In the genomic region with DNA sequence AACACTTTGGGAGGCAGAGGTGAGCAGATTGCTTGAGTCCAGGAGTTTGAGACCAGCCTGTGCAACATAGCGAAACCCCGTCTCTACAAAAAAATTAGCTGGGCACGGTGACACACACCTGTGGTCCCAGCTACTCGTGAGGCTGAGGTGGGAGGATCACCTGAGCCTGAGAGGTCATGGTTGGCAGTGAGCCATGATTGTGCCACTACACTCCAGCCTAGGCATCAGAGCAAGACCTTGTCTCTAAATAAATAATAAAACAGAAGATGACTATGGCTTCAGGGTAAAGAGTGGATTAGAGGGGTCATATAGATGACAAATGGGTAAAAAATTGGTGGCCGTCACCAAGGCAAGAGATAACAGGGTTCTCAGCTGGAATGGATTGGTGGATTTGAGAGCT, we compare ENCODE assay signal across 28 cellular contexts. TPM values are rescaled to one million over a fixed set of nuclear protein-coding genes. Genes with fewer than 3 reads are reported as not detected.
DNase-seq lines count a peak whose midpoint lies in the region; ATAC-seq, FAIRE-seq and TF ChIP-seq lines count a peak whose summit lies in the region.
"Had no signal": no experiment of that assay in that cellular context is flagged by ENCODE, and none has a peak within 500 bp of the region (broad histone marks: within the 10 kb centered on the region; RNA-seq: fewer than 3 reads in every experiment).

No MANE protein-coding gene starts in this region.

- DNase-seq in activated T-cell treated with anti-CD3 and anti-CD28 coated beads, Interleukin-2, amount 50 U/mL, for 72 hours, result no peak
- no peak for DNase-seq in activated T-cell treated with anti-CD3 and anti-CD28 coated beads, Interleukin-2, amount 50 U/mL, for 1 hour
- no peak for DNase-seq in WTC11 (ENCODE audit: low spot score)
- DNase-seq in H1 (ENCODE audit: low read depth in 1 of 2, low spot score in 2 of 2), result no peak
- no peak for DNase-seq in stimulated activated naive B cell treated with anti-CD40 and anti-IgM and Interleukin-4, amounts not matched to agents 10 μg/mL and 1 μg/mL and 100 μg/mL, for 72 hours
- no peak for DNase-seq in SW480 (ENCODE audit: low spot score)
- DNase-seq: ACHN; activated CD4-positive, alpha-beta T cell treated with anti-CD3 and anti-CD28 coated beads, Interleukin-2, amount 10 ng/mL, durations not matched to agents 24 days and 14 days; activated naive CD4-positive, alpha-beta T cell treated with Interleukin-2 at 50 U/mL for 16 hours; central memory CD4-positive, alpha-beta T cell; head of caudate nucleus; KBM-7; left cardiac atrium; NCI-H510A treated with DMSO at 0.1 percent for 48 hours; ovary had no signal

- H3K4ac ChIP-seq in H1 (replicated peaks; ENCODE audit: insufficient read length, low read depth, low read length), result no peak overlapping the region

- H3K27ac ChIP-seq in H1 (ENCODE audit: low read depth, low read length), result no peak overlapping the region
- H3K27ac ChIP-seq: BLaER1, ovary, right atrium auricular region, RWPE1, SK-N-MC had no signal

- no peaks in the 10 kb centered on the region; the same call in 1 of the 2 replicates for H3K23me2 ChIP-seq in H1 (ENCODE audit: low read depth, low read length)

- H3K9me3 Mint-ChIP-seq in activated T-cell treated with anti-CD3 and anti-CD28 coated beads, Interleukin-2, amount 50 U/mL, for 72 hours, result no peaks in the 10 kb centered on the region
- H3K9me3 Mint-ChIP-seq in WTC11, result no peaks in the 10 kb centered on the region
- H3K9me3 Mint-ChIP-seq in stimulated activated naive B cell treated with anti-CD40 and anti-IgM and Interleukin-4, amounts not matched to agents 10 μg/mL and 1 μg/mL and 100 μg/mL, for 72 hours, result peaks cover 0 to 5% of the 10 kb centered on the region in 2 donors
- H3K9me3 Mint-ChIP-seq: activated CD4-positive, alpha-beta T cell treated with anti-CD3 and anti-CD28 coated beads, Interleukin-2, amount 10 ng/mL, durations not matched to agents 24 days and 14 days; nephron had no signal

- H3K56ac ChIP-seq in H1 (replicated peaks; ENCODE audit: insufficient read length, low read depth, low read length), result no peak overlapping the region

- peaks cover 5 to 14% of the 10 kb centered on the region in 2 donors for H3K36me3 Mint-ChIP-seq in activated T-cell treated with anti-CD3 and anti-CD28 coated beads, Interleukin-2, amount 50 U/mL, for 72 hours (ENCODE audit: insufficient read depth in 2 of 2)
- H3K36me3 Mint-ChIP-seq in WTC11, result peaks cover 19% of the 10 kb centered on the region
- peaks cover 25 to 45% of the 10 kb centered on the region in 2 donors for H3K36me3 Mint-ChIP-seq in stimulated activated naive B cell treated with anti-CD40 and anti-IgM and Interleukin-4, amounts not matched to agents 10 μg/mL and 1 μg/mL and 100 μg/mL, for 72 hours

- H3K4me1 Mint-ChIP-seq in activated T-cell treated with anti-CD3 and anti-CD28 coated beads, Interleukin-2, amount 50 U/mL, for 72 hours (ENCODE audit: low read depth), result peaks cover 64% of the 10 kb centered on the region
- H3K4me1 Mint-ChIP-seq in WTC11, result peaks cover 31% of the 10 kb centered on the region
- peaks cover 50 to 65% of the 10 kb centered on the region in 2 donors for H3K4me1 Mint-ChIP-seq in stimulated activated naive B cell treated with anti-CD40 and anti-IgM and Interleukin-4, amounts not matched to agents 10 μg/mL and 1 μg/mL and 100 μg/mL, for 72 hours

- no peaks in the 10 kb centered on the region for H3K9me3 ChIP-seq in H1 (ENCODE audit: insufficient read depth in 2 of 2, low read depth in 1 of 2, low read length in 1 of 2)
- H3K9me3 ChIP-seq: BLaER1, HAP-1, ovary, right atrium auricular region had no signal

- no peaks in the 10 kb centered on the region for H3K27me3 Mint-ChIP-seq in activated T-cell treated with anti-CD3 and anti-CD28 coated beads, Interleukin-2, amount 50 U/mL, for 72 hours (ENCODE audit: low read depth)
- H3K27me3 Mint-ChIP-seq in WTC11 (ENCODE audit: low read depth), result no peaks in the 10 kb centered on the region
- no peaks in the 10 kb centered on the region for H3K27me3 Mint-ChIP-seq in stimulated activated naive B cell treated with anti-CD40 and anti-IgM and Interleukin-4, amounts not matched to agents 10 μg/mL and 1 μg/mL and 100 μg/mL, for 72 hours
- H3K27me3 Mint-ChIP-seq: activated CD4-positive, alpha-beta T cell treated with anti-CD3 and anti-CD28 coated beads, Interleukin-2, amount 10 ng/mL, durations not matched to agents 24 days and 14 days had no signal

- no peak for TF ChIP-seq RAD21 in H1 (IDR thresholded peaks at IDR 0.05 in 1 of 2, conservative IDR thresholded peaks at IDR 0.05 in 1 of 2; ENCODE audit: low read depth in 2 of 2, low read length in 2 of 2)

- POLR2A ChIA-PET in WTC11 (lab: Charles Lee), result no interaction called here
- POLR2A ChIA-PET in H1 (lab: Charles Lee; ENCODE audit: partially characterized antibody), result interaction anchor here (1.0 to 33.7 kb wide), 2 partner anchors 9 to 24 kb away, joined by 3 to 771 read pairs; a partner anchor contains a TSS

- CTCF ChIA-PET in WTC11 (lab: Charles Lee) (interaction anchor here (1.4 kb wide), 1 partner anchor 9 kb away, joined by 5 read pairs; no protein-coding TSS in a partner anchor), H1 (lab: Charles Lee; ENCODE audit: partially characterized antibody) (interaction anchor here (0.7 to 1.7 kb wide), 4 partner anchors 9 to 793 kb away, joined by 3 to 10 read pairs (median 3); a partner anchor contains a TSS)

- no peak overlapping the region for H3K18ac ChIP-seq in H1 (ENCODE audit: extremely low read depth, low read length)

- H3K14ac ChIP-seq in H1 (ENCODE audit: insufficient read length), result no peak overlapping the region

- H4K5ac ChIP-seq in H1 (ENCODE audit: insufficient read length, low read depth, low read length), result no peak overlapping the region

- H4K91ac ChIP-seq in H1 (replicated peaks; ENCODE audit: insufficient read length, low read length), result no peak overlapping the region

- 0 out of 2 replicates have a peak overlapping the region, but pooled peaks have one; percentile 50 for H2BK12ac ChIP-seq in H1 (ENCODE audit: low read depth, low read length)

- no peak overlapping the region for H2AFZ ChIP-seq in H1 (ENCODE audit: low read length)

- 0 out of 2 replicates have a peak overlapping the region, but pooled peaks have one; percentile 37 for H2BK5ac ChIP-seq in H1 (ENCODE audit: low read depth, low read length)

- H4K20me1 ChIP-seq in H1 (replicated peaks in 1 of 2; ENCODE audit: control insufficient read depth in 1 of 2, insufficient read depth in 2 of 2, low read length in 2 of 2), result peaks cover 7 to 24% of the 10 kb centered on the region in 2 experiments

- no peak overlapping the region for H2AK5ac ChIP-seq in H1 (ENCODE audit: low read depth, low read length)

- no peak for TF ChIP-seq POLR2A in H1 (IDR thresholded peaks at IDR 0.05; ENCODE audit: control extremely low read depth in 1 of 2, low read depth in 2 of 2, low read length in 2 of 2)

- no peak overlapping the region for H3K4me3 ChIP-seq in H1 (ENCODE audit: extremely low read depth in 1 of 4, insufficient read depth in 2 of 4, low read depth in 3 of 4, low read length in 4 of 4)
- H3K4me3 ChIP-seq: BLaER1, HAP-1, ovary, right atrium auricular region, SK-N-MC had no signal

- no peaks in the 10 kb centered on the region for H3K27me3 ChIP-seq in H1 (replicated peaks in 1 of 4; ENCODE audit: control insufficient read depth in 3 of 4, extremely low read depth in 1 of 4, insufficient read depth in 3 of 4, low read length in 3 of 4)
- H3K27me3 ChIP-seq: BLaER1, ovary, right atrium auricular region had no signal

- no peak overlapping the region for H2BK120ac ChIP-seq in H1 (replicated peaks; ENCODE audit: low read depth, low read length)

- no peak overlapping the region for H3K23ac ChIP-seq in H1 (ENCODE audit: insufficient read length)

- no peak overlapping the region for H4K8ac ChIP-seq in H1 (ENCODE audit: extremely low read depth, insufficient read depth, low read length)

- peaks cover 3 to 6% (median 5%) of the 10 kb centered on the region in 4 experiments; a peak in 6 of 7 replicates for H3K4me1 ChIP-seq in H1 (replicated peaks in 1 of 4; ENCODE audit: control insufficient read depth in 3 of 4, insufficient read depth in 4 of 4, low read length in 3 of 4)

- H3K27ac Mint-ChIP-seq in activated T-cell treated with anti-CD3 and anti-CD28 coated beads, Interleukin-2, amount 50 U/mL, for 72 hours, result peak overlapping the region; percentile 68
- peak overlapping the region; percentile 55; the same call in 1 of the 2 replicates for H3K27ac Mint-ChIP-seq in WTC11
- H3K27ac Mint-ChIP-seq in stimulated activated naive B cell treated with anti-CD40 and anti-IgM and Interleukin-4, amounts not matched to agents 10 μg/mL and 1 μg/mL and 100 μg/mL, for 72 hours, result peak overlapping the region; percentile 89

- no peak overlapping the region; a peak in 1 of 4 replicates for H3K4me2 ChIP-seq in H1 (ENCODE audit: insufficient read depth in 1 of 2, low read depth in 2 of 2, low read length in 2 of 2)

- no peak for ATAC-seq in activated T-cell treated with anti-CD3 and anti-CD28 coated beads, Interleukin-2, amount 50 U/mL, for 72 hours (replicated peaks in 1 of 2)
- ATAC-seq in WTC11 (no peak), HG02678 (IDR thresholded peaks at IDR 0.05; ENCODE audit: unreplicated experiment) (no peak), HG03196 (IDR thresholded peaks at IDR 0.05; ENCODE audit: unreplicated experiment) (no peak)
- ATAC-seq in stimulated activated naive B cell treated with anti-CD40 and anti-IgM and Interleukin-4, amounts not matched to agents 10 μg/mL and 1 μg/mL and 100 μg/mL, for 72 hours (replicated peaks), result no peak
- ATAC-seq: left cardiac atrium had no signal

- peak overlapping the region; percentile 1 to 7 for H3K4me3 Mint-ChIP-seq in activated T-cell treated with anti-CD3 and anti-CD28 coated beads, Interleukin-2, amount 50 U/mL, for 72 hours
- H3K4me3 Mint-ChIP-seq in WTC11, result no peak overlapping the region
- H3K4me3 Mint-ChIP-seq in stimulated activated naive B cell treated with anti-CD40 and anti-IgM and Interleukin-4, amounts not matched to agents 10 μg/mL and 1 μg/mL and 100 μg/mL, for 72 hours, result peak overlapping the region; percentile 1 to 40

- H3K79me2 ChIP-seq in H1 (ENCODE audit: control insufficient read depth in 1 of 2, insufficient read depth in 2 of 2, low read length in 2 of 2), result peaks cover 30 to 70% of the 10 kb centered on the region in 2 experiments

- peaks cover 3 to 24% (median 14%) of the 10 kb centered on the region in 4 experiments; a peak in 7 of 8 replicates for H3K36me3 ChIP-seq in H1 (ENCODE audit: control insufficient read depth in 2 of 4, insufficient read depth in 4 of 4, low read length in 3 of 4)
- H3K36me3 ChIP-seq: ovary had no signal

- H3K79me1 ChIP-seq in H1 (ENCODE audit: low read depth, low read length), result peaks cover 22% of the 10 kb centered on the region

- TF ChIP-seq CTCF in WTC11 (IDR thresholded peaks at IDR 0.05) (no peak), H1 (IDR thresholded peaks at IDR 0.05; ENCODE audit: control extremely low read depth in 1 of 3, insufficient read depth in 1 of 3, low read depth in 1 of 3, low read length in 3 of 3) (no peak)

- 69% methylated on average over 5 of the region's 5 CpGs; no CpG with 5 or more reads in 1 of the 2 experiments for WGBS in H1 (ENCODE audit: extremely low coverage in 1 of 2, insufficient coverage in 1 of 2, insufficient read length in 1 of 2, insufficient replicate concordance in 2 of 2, low coverage in 1 of 2, low lambda C conversion rate in 2 of 2, missing lambda C conversion rate in 1 of 2), 2 experiments

- H2BK20ac ChIP-seq in H1 (ENCODE audit: low read length), result no peak overlapping the region

- FAIRE-seq in H1 (lab: Jason Lieb, UNC), result no peak
- FAIRE-seq: astrocyte, G401.6, urothelium cell line had no signal

- TF ChIP-seq EP300 in H1 (IDR thresholded peaks at IDR 0.05; ENCODE audit: borderline replicate concordance in 1 of 2, low read depth in 2 of 2, low read length in 2 of 2), result no peak

- no peak overlapping the region for H2BK15ac ChIP-seq in H1 (ENCODE audit: low read length)

- no peak overlapping the region for H3K9ac ChIP-seq in H1 (replicated peaks in 1 of 4; ENCODE audit: extremely low read depth in 1 of 4, low read depth in 3 of 4, low read length in 3 of 4)

RNA-seq across cellular contexts. Expression of a gene that starts 3.2 kb away (rescaled TPM):
- total RNA-seq in activated T-cell treated with anti-CD3 and anti-CD28 coated beads, Interleukin-2, amount 50 U/mL, for 72 hours, result 10 to 100 TPM; 37.5 to 39.7 TPM
- 34.9 to 37.3 TPM (median 36.7 TPM) in 3 replicates for total RNA-seq in WTC11 (2021)
- total RNA-seq in H1 (2021; fragmentation: NEBNext Ultra II Directional; extraction: Animal tissue kit (Norgen Biotek cat#: 25700)), result 37.3 and 41.2 TPM in 2 replicates
- 45.8 and 49.9 TPM in 2 replicates for polyA plus RNA-seq in H1 (2011; rRNA removed)
- polyA plus RNA-seq in H1 (2011; cell fraction: cytosol; rRNA removed), result 47.5 TPM
- 61.3 TPM for polyA plus RNA-seq in H1 (2011; cell fraction: nucleus; rRNA removed)
- polyA plus RNA-seq in H1 (2012, experiment 1 of 2), result 39.7 to 42.3 TPM (median 40.9 TPM) in 4 replicates
- 52.9 TPM for polyA plus RNA-seq in H1 (2012, experiment 2 of 2)
- 30.1 TPM for polyA plus RNA-seq in H1 (2013, experiment 1 of 2)
- polyA plus RNA-seq in H1 (2013, experiment 2 of 2), result 28.8 TPM
- polyA minus RNA-seq in H1 (2011; rRNA and poly(A)+ RNA removed), result 54.0 and 57.1 TPM in 2 replicates
- polyA minus RNA-seq in H1 (2011; cell fraction: cytosol; rRNA and poly(A)+ RNA removed), result 33.5 TPM
- 26.5 TPM for polyA minus RNA-seq in H1 (2011; cell fraction: nucleus; rRNA and poly(A)+ RNA removed)

RNA-seq across cellular contexts. Expression of a gene that starts 20.2 kb away (rescaled TPM):
- total RNA-seq in activated T-cell treated with anti-CD3 and anti-CD28 coated beads, Interleukin-2, amount 50 U/mL, for 72 hours, result 1,000 to 10,000 TPM; 2,329 to 2,816 TPM
- total RNA-seq in WTC11 (2021), result 2,455 to 2,509 TPM (median 2,505 TPM) in 3 replicates
- 2,661 and 2,701 TPM in 2 replicates for total RNA-seq in H1 (2021; fragmentation: NEBNext Ultra II Directional; extraction: Animal tissue kit (Norgen Biotek cat#: 25700))
- 6,179 and 7,468 TPM in 2 replicates for polyA plus RNA-seq in H1 (2011; rRNA removed)
- 5,894 TPM for polyA plus RNA-seq in H1 (2011; cell fraction: cytosol; rRNA removed)
- polyA plus RNA-seq in H1 (2011; cell fraction: nucleus; rRNA removed), result 4,842 TPM
- 3,669 to 3,863 TPM (median 3,701 TPM) in 4 replicates for polyA plus RNA-seq in H1 (2012, experiment 1 of 2)
- polyA plus RNA-seq in H1 (2012, experiment 2 of 2), result 4,373 TPM
- 2,392 TPM for polyA plus RNA-seq in H1 (2013, experiment 1 of 2)
- polyA plus RNA-seq in H1 (2013, experiment 2 of 2), result 2,410 TPM
- polyA minus RNA-seq in H1 (2011; rRNA and poly(A)+ RNA removed), result 2,760 and 3,109 TPM in 2 replicates
- 967 TPM for polyA minus RNA-seq in H1 (2011; cell fraction: cytosol; rRNA and poly(A)+ RNA removed)
- polyA minus RNA-seq in H1 (2011; cell fraction: nucleus; rRNA and poly(A)+ RNA removed), result 1,051 TPM

RNA-seq across cellular contexts. Expression of a gene that starts 56.8 kb away (rescaled TPM):
- 1 to 10 TPM; 1.2 to 1.7 TPM for total RNA-seq in activated T-cell treated with anti-CD3 and anti-CD28 coated beads, Interleukin-2, amount 50 U/mL, for 72 hours
- total RNA-seq in WTC11 (2021), result 0.33 TPM in 1 of 3 replicates, not detected in the others
- total RNA-seq in H1 (2021; fragmentation: NEBNext Ultra II Directional; extraction: Animal tissue kit (Norgen Biotek cat#: 25700)), result not detected in 2 replicates
- polyA plus RNA-seq in H1 (2011; rRNA removed), result 0.33 and 0.35 TPM in 2 replicates
- polyA plus RNA-seq in H1 (2011; cell fraction: cytosol; rRNA removed), result 0.12 TPM
- 0.56 TPM for polyA plus RNA-seq in H1 (2011; cell fraction: nucleus; rRNA removed)
- 0.18 to 0.56 TPM (median 0.33 TPM) in 4 replicates for polyA plus RNA-seq in H1 (2012, experiment 1 of 2)
- polyA plus RNA-seq in H1 (2012, experiment 2 of 2), result not detected
- 0.16 TPM for polyA plus RNA-seq in H1 (2013, experiment 1 of 2)
- 0.20 TPM for polyA plus RNA-seq in H1 (2013, experiment 2 of 2)
- polyA minus RNA-seq in H1 (2011; rRNA and poly(A)+ RNA removed), result 1.5 TPM in 2 replicates
- not detected for polyA minus RNA-seq in H1 (2011; cell fraction: cytosol; rRNA and poly(A)+ RNA removed)
- polyA minus RNA-seq in H1 (2011; cell fraction: nucleus; rRNA and poly(A)+ RNA removed), result 0.70 TPM
- total RNA-seq: astrocyte, dermis microvascular lymphatic vessel endothelial cell, left cardiac atrium, mesenteric fat pad, ovary, right atrium auricular region had no signal
